14 cellular contexts compared by ENCODE assay signal in the genomic region with DNA sequence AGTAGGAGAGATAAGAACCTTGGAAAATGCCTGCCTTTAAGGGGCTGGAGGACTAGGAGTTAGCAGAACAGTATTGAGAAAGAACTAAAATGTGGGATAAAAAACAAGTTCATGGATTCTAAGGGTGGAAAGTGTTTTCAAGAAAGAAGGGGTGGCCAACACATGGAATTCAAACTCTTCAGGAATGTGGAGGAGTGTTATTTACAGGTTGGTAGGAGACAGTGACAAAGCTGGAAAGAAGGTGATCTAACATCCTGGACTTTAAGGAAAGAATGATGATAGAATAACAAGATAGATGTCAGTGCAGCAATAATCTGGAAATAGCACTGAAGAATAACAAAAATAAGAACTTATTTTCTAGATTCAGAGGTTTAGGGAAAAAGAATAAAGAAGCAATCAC. TPM values are rescaled to one million over a fixed set of nuclear protein-coding genes. Genes with fewer than 3 reads are reported as not detected.
DNase-seq lines count a peak whose midpoint lies in the region; ATAC-seq, FAIRE-seq and TF ChIP-seq lines count a peak whose summit lies in the region.
"Had no signal": no experiment of that assay in that cellular context is flagged by ENCODE, and none has a peak within 500 bp of the region (broad histone marks: within the 10 kb centered on the region; RNA-seq: fewer than 3 reads in every experiment).

No MANE protein-coding gene starts in this region.

- no peak overlapping the region for H3K9ac ChIP-seq in K562 (ENCODE audit: insufficient read depth in 1 of 2, low read depth in 2 of 2, low read length in 2 of 2)
- H3K9ac ChIP-seq: BLaER1 treated with 17β-estradiol and CSF1 and Interleukin-3, amounts not matched to agents 10 nM and 100 nM; GM23248 had no signal

- H3K9me2 ChIP-seq in GM23338 (ENCODE audit: insufficient read depth) = no peaks in the 10 kb centered on the region; the same call in 1 of the 2 replicates

- no peak for TF ChIP-seq CTCF in GM23338 (conservative IDR thresholded peaks at IDR 0.05; ENCODE audit: low read depth in 2 of 2)
- no peak for TF ChIP-seq CTCF in K562 (IDR thresholded peaks at IDR 0.05 in 2 of 3, conservative IDR thresholded peaks at IDR 0.05 in 1 of 3; ENCODE audit: insufficient read depth in 2 of 3, low read depth in 1 of 3, low read length in 3 of 3)

- no peaks in the 10 kb centered on the region for H3K9me3 Mint-ChIP-seq in GM23338
- H3K9me3 Mint-ChIP-seq: CD4-positive, CD25-positive, alpha-beta regulatory T cell had no signal

- no peak for TF ChIP-seq RAD21 in K562 (CRISPR knock-in tag; conservative IDR thresholded peaks at IDR 0.05 in 1 of 2, IDR thresholded peaks at IDR 0.05 in 1 of 2)

- H3K27me3 Mint-ChIP-seq in GM23338 (ENCODE audit: insufficient read depth, low read depth, poor library complexity) = peaks cover 1% of the 10 kb centered on the region
- H3K27me3 Mint-ChIP-seq: CD4-positive, CD25-positive, alpha-beta regulatory T cell had no signal

- in situ Hi-C loops in K562 (cut with MboI) = no loop called here

- no peaks in the 10 kb centered on the region for H3K9me1 ChIP-seq in K562 (ENCODE audit: control insufficient read depth, insufficient read depth, low read length)

- H3K27me3 ChIP-seq in GM23338 (ENCODE audit: insufficient read depth) (no peaks in the 10 kb centered on the region), K562 (ENCODE audit: control insufficient read depth in 2 of 2, insufficient read depth in 2 of 2, low read length in 2 of 2) (no peaks in the 10 kb centered on the region)
- H3K27me3 ChIP-seq: BLaER1 treated with 17β-estradiol and CSF1 and Interleukin-3, amounts not matched to agents 10 nM and 100 nM had no signal

- no peaks in the 10 kb centered on the region for H3F3A ChIP-seq in GM23338 (replicated peaks; ENCODE audit: low read depth)

- no peak overlapping the region for H3K4me2 ChIP-seq in GM23338
- H3K4me2 ChIP-seq in K562 (ENCODE audit: insufficient read depth, low read length) = no peak overlapping the region
- H3K4me2 ChIP-seq: BLaER1 treated with 17β-estradiol and CSF1 and Interleukin-3, amounts not matched to agents 10 nM and 100 nM had no signal

- H3K36me3 ChIP-seq in GM23338 (ENCODE audit: insufficient read depth) (no peaks in the 10 kb centered on the region), K562 (ENCODE audit: control insufficient read depth, insufficient read depth, low read length) (no peaks in the 10 kb centered on the region)
- H3K36me3 ChIP-seq: BLaER1 treated with 17β-estradiol and CSF1 and Interleukin-3, amounts not matched to agents 10 nM and 100 nM had no signal

- no peak overlapping the region for H3K4me3 Mint-ChIP-seq in GM23338
- H3K4me3 Mint-ChIP-seq: CD4-positive, CD25-positive, alpha-beta regulatory T cell had no signal

- H3K36me3 Mint-ChIP-seq in GM23338 (ENCODE audit: low read depth) = no peaks in the 10 kb centered on the region
- H3K36me3 Mint-ChIP-seq: CD4-positive, CD25-positive, alpha-beta regulatory T cell had no signal

- BruUV-seq in K562 (replicated peaks; lab: Mats Ljungman, UMichigan) = no TSS peak

- H3K4me3 ChIP-seq in GM23338 (no peak overlapping the region), K562 (no peak overlapping the region)
- H3K4me3 ChIP-seq: BLaER1 treated with 17β-estradiol and CSF1 and Interleukin-3, amounts not matched to agents 10 nM and 100 nM; GM23248 had no signal

- ATAC-seq in GM23338 = no peak
- ATAC-seq in K562 = no peak; the same call in 2 of the 3 replicates
- ATAC-seq in HG03457 (IDR thresholded peaks at IDR 0.05; ENCODE audit: unreplicated experiment) = no peak

- POLR2A ChIA-PET in K562 (lab: Yijun Ruan, JAX) = interaction anchor here (1.2 kb wide), 1 partner anchor 11 kb away, joined by 3 read pairs; no protein-coding TSS in a partner anchor

- H4K20me1 ChIP-seq in GM23338 (replicated peaks; ENCODE audit: insufficient read depth) (no peaks in the 10 kb centered on the region), K562 (replicated peaks; ENCODE audit: control insufficient read depth, insufficient read depth, low read length) (no peaks in the 10 kb centered on the region)
- H4K20me1 ChIP-seq: BLaER1 treated with 17β-estradiol and CSF1 and Interleukin-3, amounts not matched to agents 10 nM and 100 nM had no signal

- FAIRE-seq in K562 (lab: Jason Lieb, UNC) = no peak

- DNase-seq in GM23338 (ENCODE audit: low spot score) (peak; percentile 15), K562 (ENCODE audit: extremely low read depth in 1 of 4, low spot score in 3 of 4) (no peak), left kidney (ENCODE audit: low read depth, low spot score) (peak; percentile 43), COLO829 (ENCODE audit: low spot score) (no peak), GF-D8 (lab: John Stamatoyannopoulos, UW) (no peak)
- no peak for DNase-seq in activated T-cell treated with anti-CD3 and anti-CD28 coated beads, Interleukin-2, amount 50 U/mL, for 1 hour
- DNase-seq: ACHN; CD4-positive, CD25-positive, alpha-beta regulatory T cell; DMS53; GM23248; H7; KBM-7 had no signal

- H3K4me1 Mint-ChIP-seq in GM23338 = peaks cover 16% of the 10 kb centered on the region; the same call in 2 of the 3 replicates
- H3K4me1 Mint-ChIP-seq: CD4-positive, CD25-positive, alpha-beta regulatory T cell had no signal

- H3K27ac ChIP-seq in GM23338 (ENCODE audit: low read depth) (no peak overlapping the region), K562 (ENCODE audit: extremely low read depth, low read depth, low read length) (no peak overlapping the region)
- H3K27ac ChIP-seq: BLaER1 treated with 17β-estradiol and CSF1 and Interleukin-3, amounts not matched to agents 10 nM and 100 nM; GM23248 had no signal

- peaks cover 4% of the 10 kb centered on the region; the same call in 1 of the 2 replicates for H3K4me1 ChIP-seq in GM23338 (ENCODE audit: insufficient read depth)
- H3K4me1 ChIP-seq in K562 (replicated peaks in 1 of 2; ENCODE audit: control insufficient read depth in 2 of 2, insufficient read depth in 2 of 2, low read length in 2 of 2) = peaks cover 0 to 17% of the 10 kb centered on the region in 2 experiments; a peak in 3 of 5 replicates

- H2AFZ ChIP-seq in GM23338 (no peak overlapping the region), K562 (ENCODE audit: low read depth, low read length) (0 out of 2 replicates have a peak overlapping the region, but pooled peaks have one; percentile 10)
- H2AFZ ChIP-seq: GM23248 had no signal

- H3K27ac Mint-ChIP-seq in GM23338 = no peak overlapping the region
- H3K27ac Mint-ChIP-seq: CD4-positive, CD25-positive, alpha-beta regulatory T cell had no signal

- H3K79me2 ChIP-seq in GM23338 (replicated peaks; ENCODE audit: insufficient read depth) = no peaks in the 10 kb centered on the region
- no peaks in the 10 kb centered on the region for H3K79me2 ChIP-seq in K562 (ENCODE audit: control insufficient read depth, insufficient read depth, low read length)

- CTCF ChIA-PET in K562 (lab: Yijun Ruan, JAX; ENCODE audit: low intra/inter-chr PET ratio) = no interaction called here

- TF ChIP-seq EP300 in K562 (IDR thresholded peaks at IDR 0.05; ENCODE audit: low read length) = no peak

- H3K9me3 ChIP-seq in K562 (replicated peaks; ENCODE audit: control insufficient read depth, insufficient read depth, low read depth, low read length) = no peaks in the 10 kb centered on the region

- TF ChIP-seq POLR2A in K562 (conservative IDR thresholded peaks at IDR 0.05) = no peak

- intact Hi-C loops in K562 (cut with micrococcal nuclease) = no loop called here

TF ChIP-seq in GM23338, 12 proteins besides CTCF, POLR2A, EP300 and RAD21 (continues in another document):
- TF ChIP-seq, protein P1, sequence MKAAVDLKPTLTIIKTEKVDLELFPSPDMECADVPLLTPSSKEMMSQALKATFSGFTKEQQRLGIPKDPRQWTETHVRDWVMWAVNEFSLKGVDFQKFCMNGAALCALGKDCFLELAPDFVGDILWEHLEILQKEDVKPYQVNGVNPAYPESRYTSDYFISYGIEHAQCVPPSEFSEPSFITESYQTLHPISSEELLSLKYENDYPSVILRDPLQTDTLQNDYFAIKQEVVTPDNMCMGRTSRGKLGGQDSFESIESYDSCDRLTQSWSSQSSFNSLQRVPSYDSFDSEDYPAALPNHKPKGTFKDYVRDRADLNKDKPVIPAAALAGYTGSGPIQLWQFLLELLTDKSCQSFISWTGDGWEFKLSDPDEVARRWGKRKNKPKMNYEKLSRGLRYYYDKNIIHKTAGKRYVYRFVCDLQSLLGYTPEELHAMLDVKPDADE (IDR thresholded peaks at IDR 0.05) = no peak
- TF ChIP-seq ZNF114 (CRISPR knock-in tag; IDR thresholded peaks at IDR 0.05) = no peak
- no peak for TF ChIP-seq STAT1 (IDR thresholded peaks at IDR 0.05; ENCODE audit: unreplicated experiment)

RNA-seq across cellular contexts. Expression of a gene that starts 54.0 kb away (rescaled TPM):
- 48.1 and 48.5 TPM in 2 replicates for total RNA-seq in GM23338 (2014; rRNA removed; shearing (Covaris generic))
- polyA plus RNA-seq in GM23338 (2016; fragmentation: Nextera tagmentation; extraction: Ambion mirVana) (22.1 and 22.8 TPM in 2 replicates), K562 (2011; rRNA removed) (1.3 and 2.2 TPM in 2 replicates), K562 (2014; fragmentation: Illumina TruSeq; extraction: Trizol) (3.9 and 4.8 TPM in 2 replicates), K562 (2014; fragmentation: Nextera tagmentation; extraction: Ambion mirVana) (under 1 TPM; 0.63 to 0.67 TPM), K562 (2014; rRNA removed) (1.4 and 2.0 TPM in 2 replicates)
- 2.4 and 4.7 TPM in 2 replicates for total RNA-seq in K562 (2011; cell fraction: chromatin; rRNA removed; ENCODE audit: low replicate concordance)
- total RNA-seq in K562 (2011; cell fraction: nucleolus; rRNA removed) = 3.3 and 3.5 TPM in 2 replicates
- 4.5 and 7.1 TPM in 2 replicates for total RNA-seq in K562 (2011; cell fraction: nucleoplasm; rRNA removed)
- total RNA-seq in K562 (2014; rRNA removed) (2.2 and 3.0 TPM in 2 replicates), K562 (2014; rRNA removed; fragmentation: Illumina TruSeq; extraction: Trizol) (2.7 and 3.2 TPM in 2 replicates), K562 (2015; rRNA removed; fragmentation: Illumina TruSeq; extraction: Trizol) (2.9 and 3.0 TPM in 2 replicates), K562 (2021) (5.5 and 5.7 TPM in 2 replicates)
- 1.5 and 2.8 TPM in 2 replicates for polyA plus RNA-seq in K562 (2011; cell fraction: cytosol; rRNA removed)
- 0.70 and 2.1 TPM in 2 replicates for polyA plus RNA-seq in K562 (2011; cell fraction: nucleus; rRNA removed)
- polyA plus RNA-seq in K562 (2012) = 2.4 and 3.2 TPM in 2 replicates
- 6.3 and 10.1 TPM in 2 replicates for polyA minus RNA-seq in K562 (2011; rRNA and poly(A)+ RNA removed)
- polyA minus RNA-seq in K562 (2011; cell fraction: cytosol; rRNA and poly(A)+ RNA removed) = 3.0 and 6.8 TPM in 2 replicates
- 2.4 and 3.5 TPM in 2 replicates for polyA minus RNA-seq in K562 (2011; cell fraction: nucleus; rRNA and poly(A)+ RNA removed)
- polyA plus RNA-seq: CD4-positive, CD25-positive, alpha-beta regulatory T cell had no signal

Comparison
In these comparisons a context has a peak if more than half of its experiments do, and no peak if none do; other contexts are left out.
1. DNase-seq: peak in GM23338 (single experiment) and left kidney (single experiment); none in K562 (0 of 4), COLO829 (single experiment), activated T-cell treated with anti-CD3 and anti-CD28 coated beads, Interleukin-2, amount 50 U/mL, for 1 hour (single experiment) and GF-D8 (single experiment).